In genomic region chr2:70133127-70133452, GRCh38 we compare ENCODE assay signal across 8 cellular contexts. TPM values are rescaled to one million over a fixed set of nuclear protein-coding genes. Genes with fewer than 3 reads are reported as not detected.
A peak's percentile ranks its signal among the peaks of the same experiment; 100 is the strongest.
DNase-seq lines count a peak whose midpoint lies in the region; ATAC-seq and TF ChIP-seq lines count a peak whose summit lies in the region.

No MANE protein-coding gene starts in this region.

- peaks cover 4% of the 10 kb centered on the region for H3K36me3 Mint-ChIP-seq in activated CD4-positive, alpha-beta memory T cell treated with anti-CD3 and anti-CD28 coated beads, Interleukin-2, amount 10 ng/mL, durations not matched to agents 7 days and 5 days (ENCODE audit: low read depth)
- H3K36me3 Mint-ChIP-seq in immature natural killer cell (peaks cover 0 to 3% (median 0%) of the 10 kb centered on the region in 3 donors), H9 (ENCODE audit: insufficient read depth in 1 of 3, low read depth in 3 of 3) (0 out of 7 replicates have a peak, but pooled peaks cover 0 to 4% (median 0%) of the 10 kb centered on the region in 3 experiments)
- H3K36me3 Mint-ChIP-seq in stimulated activated memory B cell treated with anti-CD40 and anti-IgM and Interleukin-4, amounts not matched to agents 10 μg/mL and 1 μg/mL and 100 μg/mL, for 72 hours: peaks cover 11% of the 10 kb centered on the region

- no peak overlapping the region for H3T11ph ChIP-seq in H9 (ENCODE audit: low read length)

- H3K4me1 Mint-ChIP-seq in activated CD4-positive, alpha-beta memory T cell treated with anti-CD3 and anti-CD28 coated beads, Interleukin-2, amount 10 ng/mL, durations not matched to agents 7 days and 5 days: peaks cover 76% of the 10 kb centered on the region
- H3K4me1 Mint-ChIP-seq in immature natural killer cell (peaks cover 82 to 90% of the 10 kb centered on the region in 2 donors), H9 (peaks cover 29 to 34% of the 10 kb centered on the region in 2 experiments)
- H3K4me1 Mint-ChIP-seq in stimulated activated memory B cell treated with anti-CD40 and anti-IgM and Interleukin-4, amounts not matched to agents 10 μg/mL and 1 μg/mL and 100 μg/mL, for 72 hours: peaks cover 69% of the 10 kb centered on the region

- no peaks in the 10 kb centered on the region for H3K79me2 ChIP-seq in H9 (ENCODE audit: insufficient read depth, low read length)

- no peak overlapping the region for H4K91ac ChIP-seq in H9 (ENCODE audit: insufficient read length, low read depth, low read length)

- H3K27ac ChIP-seq in H9 (ENCODE audit: insufficient read length, low read depth, low read length): no peak overlapping the region

- POLR2A ChIA-PET in HEK293T (lab: Yijun Ruan, JAX): interaction anchor here (0.8 to 4.9 kb wide), 14 partner anchors 8 to 220 kb away, joined by 3 to 85 read pairs (median 4); partner anchors contain the start of genes MXD1, PCBP1 and SNRPG
- POLR2A ChIA-PET in activated CD4-positive, alpha-beta memory T cell treated with anti-CD3 and anti-CD28 coated beads, Interleukin-2, amount 10 ng/mL, durations not matched to agents 7 days and 5 days (lab: Charles Lee): interaction anchor here (0.9 to 23.3 kb wide), 17 partner anchors 7 to 489 kb away, joined by 3 to 856 read pairs (median 17); partner anchors contain the start of genes C2orf42, MXD1, PCBP1 and PCYOX1

- CTCF ChIA-PET in HEK293T (lab: Yijun Ruan, JAX): interaction anchor here (1.7 kb wide), 1 partner anchor 408 kb away, joined by 5 read pairs; no protein-coding TSS in a partner anchor
- CTCF ChIA-PET in activated CD4-positive, alpha-beta memory T cell treated with anti-CD3 and anti-CD28 coated beads, Interleukin-2, amount 10 ng/mL, durations not matched to agents 7 days and 5 days (lab: Charles Lee): interaction anchor here (0.7 to 13.1 kb wide), 11 partner anchors 9 to 494 kb away, joined by 3 to 147 read pairs (median 8); partner anchors contain the start of genes MXD1, PCBP1 and SNRPG

- H3K9me3 ChIP-seq in H9 (ENCODE audit: control insufficient read depth, low read depth, low read length): no peaks in the 10 kb centered on the region

- no peak overlapping the region for H4K8ac ChIP-seq in H9 (replicated peaks; ENCODE audit: insufficient read length, low read depth, low read length)

- no peak overlapping the region for H2BK5ac ChIP-seq in H9 (ENCODE audit: insufficient read length, low read length)

- no peak overlapping the region for H2BK15ac ChIP-seq in H9 (ENCODE audit: low read depth, low read length)

- H2BK20ac ChIP-seq in H9 (ENCODE audit: low read depth, low read length, poor library complexity, severe bottlenecking): no peak overlapping the region

- no CpG with 5 or more reads among the region's 1 CpG for WGBS in H9 (ENCODE audit: extremely low coverage, insufficient read length, low lambda C conversion rate)

- peak overlapping the region; percentile 94 for H3K27ac Mint-ChIP-seq in activated CD4-positive, alpha-beta memory T cell treated with anti-CD3 and anti-CD28 coated beads, Interleukin-2, amount 10 ng/mL, durations not matched to agents 7 days and 5 days
- H3K27ac Mint-ChIP-seq in immature natural killer cell: peak overlapping the region; percentile 97 to 99 (median 98)
- peak overlapping the region; percentile 97 for H3K27ac Mint-ChIP-seq in stimulated activated memory B cell treated with anti-CD40 and anti-IgM and Interleukin-4, amounts not matched to agents 10 μg/mL and 1 μg/mL and 100 μg/mL, for 72 hours
- no peak overlapping the region for H3K27ac Mint-ChIP-seq in H9

- peak overlapping the region; percentile 72 for H3K4me3 Mint-ChIP-seq in activated CD4-positive, alpha-beta memory T cell treated with anti-CD3 and anti-CD28 coated beads, Interleukin-2, amount 10 ng/mL, durations not matched to agents 7 days and 5 days
- peak overlapping the region; percentile 74 to 94 (median 89) for H3K4me3 Mint-ChIP-seq in immature natural killer cell
- H3K4me3 Mint-ChIP-seq in stimulated activated memory B cell treated with anti-CD40 and anti-IgM and Interleukin-4, amounts not matched to agents 10 μg/mL and 1 μg/mL and 100 μg/mL, for 72 hours: peak overlapping the region; percentile 89
- H3K4me3 Mint-ChIP-seq in H9: no peak overlapping the region

- H3K27me3 Mint-ChIP-seq in activated CD4-positive, alpha-beta memory T cell treated with anti-CD3 and anti-CD28 coated beads, Interleukin-2, amount 10 ng/mL, durations not matched to agents 7 days and 5 days: no peaks in the 10 kb centered on the region
- H3K27me3 Mint-ChIP-seq in immature natural killer cell (ENCODE audit: low read depth in 3 of 3) (peaks cover 13 to 23% (median 20%) of the 10 kb centered on the region in 3 donors), H9 (ENCODE audit: low read depth) (no peaks in the 10 kb centered on the region)
- H3K27me3 Mint-ChIP-seq in stimulated activated memory B cell treated with anti-CD40 and anti-IgM and Interleukin-4, amounts not matched to agents 10 μg/mL and 1 μg/mL and 100 μg/mL, for 72 hours: no peaks in the 10 kb centered on the region

- no peaks in the 10 kb centered on the region for H4K20me1 ChIP-seq in H9 (ENCODE audit: control insufficient read depth, insufficient read depth, insufficient read length)

- DNase-seq in HEK293T (ENCODE audit: extremely low spot score): no peak
- DNase-seq in activated CD4-positive, alpha-beta memory T cell treated with anti-CD3 and anti-CD28 coated beads, Interleukin-2, amount 10 ng/mL, durations not matched to agents 7 days and 5 days: no peak
- no peak for DNase-seq in immature natural killer cell
- DNase-seq in H9: no peak
- DNase-seq in HK-2 (ENCODE audit: unreplicated experiment): no peak
- no peak for DNase-seq in NCI-H2081 (lab: John Stamatoyannopoulos, UW)

- no peak overlapping the region for H3K9ac ChIP-seq in H9 (ENCODE audit: extremely low read depth, insufficient read length, low read length)

- no peak overlapping the region for H3K56ac ChIP-seq in H9 (ENCODE audit: insufficient read length, low read depth, low read length)

- H3K4ac ChIP-seq in H9 (ENCODE audit: low read depth, low read length): no peak overlapping the region

- H3K23ac ChIP-seq in H9 (ENCODE audit: insufficient read length, low read depth, low read length): no peak overlapping the region

- TF ChIP-seq CTCF in H9 (conservative IDR thresholded peaks at IDR 0.05): no peak

- no peak overlapping the region for H2AFZ ChIP-seq in H9 (ENCODE audit: low read length)

- no peak overlapping the region for H3K14ac ChIP-seq in H9 (ENCODE audit: insufficient read depth, low read length)

- no peak overlapping the region for H2AK5ac ChIP-seq in H9 (ENCODE audit: insufficient read length, low read length)

- no peak overlapping the region for H3K18ac ChIP-seq in H9 (ENCODE audit: insufficient read length, low read depth, low read length)

- H3K9me3 Mint-ChIP-seq in activated CD4-positive, alpha-beta memory T cell treated with anti-CD3 and anti-CD28 coated beads, Interleukin-2, amount 10 ng/mL, durations not matched to agents 7 days and 5 days: no peaks in the 10 kb centered on the region
- H3K9me3 Mint-ChIP-seq in immature natural killer cell (no peaks in the 10 kb centered on the region), H9 (no peaks in the 10 kb centered on the region; a peak in 1 of 5 replicates)
- H3K9me3 Mint-ChIP-seq in stimulated activated memory B cell treated with anti-CD40 and anti-IgM and Interleukin-4, amounts not matched to agents 10 μg/mL and 1 μg/mL and 100 μg/mL, for 72 hours: no peaks in the 10 kb centered on the region

- H3K79me1 ChIP-seq in H9 (ENCODE audit: insufficient read depth, low read depth, low read length, poor library complexity, severe bottlenecking): no peaks in the 10 kb centered on the region

- no peak for ATAC-seq in stimulated activated memory B cell treated with anti-CD40 and anti-IgM and Interleukin-4, amounts not matched to agents 10 μg/mL and 1 μg/mL and 100 μg/mL, for 72 hours
- ATAC-seq in HG03342 (IDR thresholded peaks at IDR 0.05; ENCODE audit: unreplicated experiment): no peak

- no peak overlapping the region for H2BK120ac ChIP-seq in H9 (ENCODE audit: low read depth, low read length, poor library complexity, severe bottlenecking)

- no peaks in the 10 kb centered on the region for H3K27me3 ChIP-seq in H9 (ENCODE audit: insufficient read depth, low read length)

- H2BK12ac ChIP-seq in H9 (ENCODE audit: insufficient read length, low read depth, low read length): no peak overlapping the region

- H3K4me1 ChIP-seq in H9 (ENCODE audit: insufficient read depth, low read length): peaks cover under 1% of the 10 kb centered on the region

- no peak overlapping the region for H3K4me2 ChIP-seq in H9 (ENCODE audit: insufficient read depth, insufficient read length, low read length)

- H3K23me2 ChIP-seq in H9 (ENCODE audit: insufficient read length, low read depth, low read length, poor library complexity, severe bottlenecking): no peaks in the 10 kb centered on the region

- H4K5ac ChIP-seq in H9 (ENCODE audit: insufficient read length, low read depth, low read length): no peak overlapping the region

TF ChIP-seq in HEK293T, 16 proteins besides CTCF, POLR2A, EP300 and RAD21:
- no peak for TF ChIP-seq ARNT (IDR thresholded peaks at IDR 0.05)
- no peak for TF ChIP-seq NFRKB (IDR thresholded peaks at IDR 0.05)
- TF ChIP-seq, protein P1, sequence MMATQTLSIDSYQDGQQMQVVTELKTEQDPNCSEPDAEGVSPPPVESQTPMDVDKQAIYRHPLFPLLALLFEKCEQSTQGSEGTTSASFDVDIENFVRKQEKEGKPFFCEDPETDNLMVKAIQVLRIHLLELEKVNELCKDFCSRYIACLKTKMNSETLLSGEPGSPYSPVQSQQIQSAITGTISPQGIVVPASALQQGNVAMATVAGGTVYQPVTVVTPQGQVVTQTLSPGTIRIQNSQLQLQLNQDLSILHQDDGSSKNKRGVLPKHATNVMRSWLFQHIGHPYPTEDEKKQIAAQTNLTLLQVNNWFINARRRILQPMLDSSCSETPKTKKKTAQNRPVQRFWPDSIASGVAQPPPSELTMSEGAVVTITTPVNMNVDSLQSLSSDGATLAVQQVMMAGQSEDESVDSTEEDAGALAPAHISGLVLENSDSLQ (IDR thresholded peaks at IDR 0.05): peak; percentile 92
- no peak for TF ChIP-seq L3MBTL2 (conservative IDR thresholded peaks at IDR 0.05)

RNA-seq across cellular contexts. Expression of gene PCBP1, which starts 45.8 kb away (rescaled TPM):
- total RNA-seq in activated CD4-positive, alpha-beta memory T cell treated with anti-CD3 and anti-CD28 coated beads, Interleukin-2, amount 10 ng/mL, durations not matched to agents 7 days and 5 days: 100 to 1,000 TPM; 475 to 483 TPM
- polyA plus RNA-seq in immature natural killer cell: 100 to 1,000 TPM; 184 to 233 (median 232) TPM
- 457 and 465 TPM in 2 replicates for total RNA-seq in H9 (2021)

RNA-seq across cellular contexts. Expression of gene C2orf42, which starts 57.7 kb away (rescaled TPM):
- 10 to 100 TPM; 28.8 to 32.2 TPM for total RNA-seq in activated CD4-positive, alpha-beta memory T cell treated with anti-CD3 and anti-CD28 coated beads, Interleukin-2, amount 10 ng/mL, durations not matched to agents 7 days and 5 days
- polyA plus RNA-seq in immature natural killer cell: 10 to 100 TPM; 12.8 to 36.8 (median 19.7) TPM
- total RNA-seq in H9 (2021): 14.8 and 19.0 TPM in 2 replicates

Comparison
In these comparisons a context has a peak if more than half of its experiments do, and no peak if none do; other contexts are left out.
1. H3K27ac Mint-ChIP-seq: peak in activated CD4-positive, alpha-beta memory T cell treated with anti-CD3 and anti-CD28 coated beads, Interleukin-2, amount 10 ng/mL, durations not matched to agents 7 days and 5 days (single experiment), immature natural killer cell (6 of 6) and stimulated activated memory B cell treated with anti-CD40 and anti-IgM and Interleukin-4, amounts not matched to agents 10 μg/mL and 1 μg/mL and 100 μg/mL, for 72 hours (single experiment); none in H9 (0 of 3).
2. H3K4me3 Mint-ChIP-seq: peak in activated CD4-positive, alpha-beta memory T cell treated with anti-CD3 and anti-CD28 coated beads, Interleukin-2, amount 10 ng/mL, durations not matched to agents 7 days and 5 days (single experiment), immature natural killer cell (5 of 5) and stimulated activated memory B cell treated with anti-CD40 and anti-IgM and Interleukin-4, amounts not matched to agents 10 μg/mL and 1 μg/mL and 100 μg/mL, for 72 hours (single experiment); none in H9 (0 of 2).